1 cellular context compared by ENCODE assay signal in genomic region chr13:45243072-45243471, GRCh38.
TF ChIP-seq lines count a peak whose summit lies in the region.

No MANE protein-coding gene starts in this region.

TF ChIP-seq in GM23338, 12 proteins besides CTCF, POLR2A, EP300 and RAD21 (continued from another document):
- TF ChIP-seq REST (IDR thresholded peaks at IDR 0.05; ENCODE audit: unreplicated experiment), result no peak
- no peak for TF ChIP-seq ETS1 (IDR thresholded peaks at IDR 0.05)
- TF ChIP-seq ZNF462 (CRISPR knock-in tag; IDR thresholded peaks at IDR 0.05), result no peak
- TF ChIP-seq JUNB (IDR thresholded peaks at IDR 0.05; ENCODE audit: unreplicated experiment), result no peak
- no peak for TF ChIP-seq CREB1 (CRISPR knock-in tag; IDR thresholded peaks at IDR 0.05; ENCODE audit: low read depth)
- no peak for TF ChIP-seq NANOG (IDR thresholded peaks at IDR 0.05; ENCODE audit: borderline replicate concordance)
- no peak for TF ChIP-seq STAT1 (IDR thresholded peaks at IDR 0.05; ENCODE audit: unreplicated experiment)
- TF ChIP-seq ZNF114 (CRISPR knock-in tag; IDR thresholded peaks at IDR 0.05), result no peak
